ENCODE assay signal across 18 cellular contexts in the genomic region with DNA sequence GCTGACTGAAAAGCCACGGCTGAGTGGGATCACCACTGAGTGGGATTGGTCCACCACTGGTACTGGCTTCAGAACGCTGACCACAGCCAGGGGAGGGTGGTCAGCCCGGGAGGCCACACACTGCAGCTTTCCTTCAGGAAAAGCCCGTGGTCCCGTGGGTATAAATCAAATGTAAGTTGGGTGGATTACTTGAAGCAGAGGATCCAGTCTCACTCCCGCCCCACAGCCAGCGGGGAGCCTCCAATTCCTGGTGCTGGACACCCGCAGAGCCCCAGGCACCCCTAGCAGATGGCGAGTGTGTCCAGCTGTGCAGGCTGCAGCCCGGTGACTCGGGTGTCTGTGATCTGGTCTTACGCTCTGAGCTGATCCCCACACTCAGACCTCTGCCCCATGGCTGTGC.
"Had no signal": no experiment of that assay in that cellular context is flagged by ENCODE, and none has a peak within 500 bp of the region (broad histone marks: within the 10 kb centered on the region; RNA-seq: fewer than 3 reads in every experiment).

No MANE protein-coding gene starts in this region.

- DNase-seq: activated B cell treated with CpG ODN at 0.5 μM for 24 hours; activated CD4-positive, alpha-beta memory T cell treated with anti-CD3 and anti-CD28 coated beads for 36 hours; activated CD4-positive, alpha-beta T cell treated with anti-CD3 and anti-CD28 coated beads for 4 hours; activated effector memory CD4-positive, alpha-beta T cell treated with Interleukin-2 at 50 U/mL for 16 hours; activated naive CD4-positive, alpha-beta T cell treated with anti-CD3 and anti-CD28 coated beads, Interleukin-2, amount 50 U/mL, for 16 hours; cortex of kidney; left colon; mucosa of descending colon; naive B cell; sigmoid colon; SK-N-SH; spleen; stimulated activated CD4-positive, alpha-beta T cell treated with anti-CD3 and anti-CD28 coated beads, Interleukin-4, amount 100 ng/mL, for 4 hours; testis had no signal

- H3K9me3 ChIP-seq: ascending aorta, mucosa of descending colon, sigmoid colon, SK-N-SH, spleen, testis had no signal

- H3K9ac ChIP-seq: SK-N-SH had no signal

- H3K27ac Mint-ChIP-seq: activated B cell treated with CpG ODN at 0.5 μM for 24 hours; activated CD4-positive, alpha-beta memory T cell treated with anti-CD3 and anti-CD28 coated beads for 36 hours; memory B cell; naive B cell; stimulated activated memory B cell treated with anti-CD40 and anti-IgM and Interleukin-4, amounts not matched to agents 10 μg/mL and 1 μg/mL and 100 μg/mL, for 72 hours; T-helper 2 cell treated with Interferon-gamma antibody and Interleukin-4, amounts not matched to agents 5 μg/mL and 100 μg/mL, for 36 hours had no signal

- H3K4me3 Mint-ChIP-seq: activated B cell treated with CpG ODN at 0.5 μM for 24 hours; activated CD4-positive, alpha-beta memory T cell treated with anti-CD3 and anti-CD28 coated beads for 36 hours; memory B cell; naive B cell; stimulated activated memory B cell treated with anti-CD40 and anti-IgM and Interleukin-4, amounts not matched to agents 10 μg/mL and 1 μg/mL and 100 μg/mL, for 72 hours; T-helper 2 cell treated with Interferon-gamma antibody and Interleukin-4, amounts not matched to agents 5 μg/mL and 100 μg/mL, for 36 hours had no signal

- H3K4me2 ChIP-seq: SK-N-SH had no signal

- H3K27me3 ChIP-seq: ascending aorta, sigmoid colon, testis had no signal

- H3K27me3 Mint-ChIP-seq: activated CD4-positive, alpha-beta memory T cell treated with anti-CD3 and anti-CD28 coated beads for 36 hours; stimulated activated memory B cell treated with anti-CD40 and anti-IgM and Interleukin-4, amounts not matched to agents 10 μg/mL and 1 μg/mL and 100 μg/mL, for 72 hours had no signal

- H3K4me1 ChIP-seq: ascending aorta, testis had no signal

- H3K36me3 ChIP-seq: ascending aorta, sigmoid colon, spleen had no signal

- ATAC-seq: left colon; mucosa of descending colon; stimulated activated memory B cell treated with anti-CD40 and anti-IgM and Interleukin-4, amounts not matched to agents 10 μg/mL and 1 μg/mL and 100 μg/mL, for 72 hours had no signal

- H3K36me3 Mint-ChIP-seq: activated CD4-positive, alpha-beta memory T cell treated with anti-CD3 and anti-CD28 coated beads for 36 hours; naive B cell; stimulated activated memory B cell treated with anti-CD40 and anti-IgM and Interleukin-4, amounts not matched to agents 10 μg/mL and 1 μg/mL and 100 μg/mL, for 72 hours had no signal

- H3K4me1 Mint-ChIP-seq: activated B cell treated with CpG ODN at 0.5 μM for 24 hours; memory B cell; naive B cell; stimulated activated memory B cell treated with anti-CD40 and anti-IgM and Interleukin-4, amounts not matched to agents 10 μg/mL and 1 μg/mL and 100 μg/mL, for 72 hours had no signal

- H3K4me3 ChIP-seq: ascending aorta, mucosa of descending colon, sigmoid colon, spleen, testis had no signal

- H3K9me3 Mint-ChIP-seq: activated B cell treated with CpG ODN at 0.5 μM for 24 hours; activated CD4-positive, alpha-beta memory T cell treated with anti-CD3 and anti-CD28 coated beads for 36 hours; stimulated activated memory B cell treated with anti-CD40 and anti-IgM and Interleukin-4, amounts not matched to agents 10 μg/mL and 1 μg/mL and 100 μg/mL, for 72 hours; T-helper 2 cell treated with Interferon-gamma antibody and Interleukin-4, amounts not matched to agents 5 μg/mL and 100 μg/mL, for 36 hours had no signal

- H3K27ac ChIP-seq: sigmoid colon, testis had no signal
